Comparison of ENCODE assay signal across 16 cellular contexts in the genomic region with DNA sequence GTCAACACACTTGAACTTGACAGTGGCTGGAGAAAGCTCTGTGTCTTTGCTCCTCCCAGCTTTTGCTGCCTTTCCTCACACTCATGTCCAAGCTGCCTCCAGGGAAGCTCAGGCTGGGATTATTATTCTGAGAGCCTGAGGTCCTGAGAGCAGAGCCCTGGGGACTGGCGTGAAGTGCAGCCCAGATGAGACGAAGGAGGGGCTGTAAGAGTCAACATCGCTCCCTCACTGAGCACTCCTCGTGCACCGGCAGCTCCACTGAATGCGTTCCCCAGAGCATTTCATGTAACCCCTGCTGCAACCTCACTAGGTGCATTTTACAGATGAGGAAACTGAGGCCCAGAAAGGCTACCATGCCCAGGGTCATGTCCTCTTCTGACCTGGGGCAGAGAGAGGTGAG.
"Had no signal": no experiment of that assay in that cellular context is flagged by ENCODE, and none has a peak within 500 bp of the region (broad histone marks: within the 10 kb centered on the region; RNA-seq: fewer than 3 reads in every experiment).

No MANE protein-coding gene starts in this region.

- H3K36me3 ChIP-seq: breast epithelium, esophagus squamous epithelium, ovary, transverse colon, uterus had no signal

- H3K27me3 ChIP-seq: hepatocyte, ovary, uterus had no signal

- H3K9me3 ChIP-seq: breast epithelium, esophagus squamous epithelium, ovary, transverse colon, uterus had no signal

- H3K4me3 ChIP-seq: breast epithelium, esophagus squamous epithelium, hepatocyte, ovary, transverse colon, uterus had no signal

- DNase-seq: activated CD4-positive, alpha-beta T cell treated with anti-CD3 and anti-CD28 coated beads, Interleukin-2, amount 10 ng/mL, durations not matched to agents 7 days and 5 days; activated CD8-positive, alpha-beta T cell treated with anti-CD3 and anti-CD28 coated beads, Interleukin-2, amount 10 ng/mL, durations not matched to agents 7 days and 5 days; activated T-cell treated with anti-CD3 and anti-CD28 coated beads, Interleukin-2, amount 50 U/mL, for 4 hours; cerebellar nuclear complex; effector CD8-positive, alpha-beta T cell; esophagus squamous epithelium; naive B cell; stimulated activated CD4-positive, alpha-beta T cell treated with anti-CD3 and anti-CD28 coated beads, Interleukin-2, amount 100 ng/mL, for 24 hours; stimulated activated naive CD4-positive, alpha-beta T cell treated with Interleukin-2 at 50 U/mL for 16 hours; transverse colon; uterus had no signal

- H3K27ac Mint-ChIP-seq: activated CD4-positive, alpha-beta T cell treated with anti-CD3 and anti-CD28 coated beads, Interleukin-2, amount 10 ng/mL, durations not matched to agents 7 days and 5 days; activated CD8-positive, alpha-beta T cell treated with anti-CD3 and anti-CD28 coated beads, Interleukin-2, amount 10 ng/mL, durations not matched to agents 7 days and 5 days; activated naive CD4-positive, alpha-beta T cell treated with anti-CD3 and anti-CD28 coated beads, Interleukin-2, amount 50 U/mL, for 24 hours; dendritic cell treated with granulocyte-macrophage colony-stimulating factor and Interleukin-4, amounts not matched to agents 40 ng/mL and 50 ng/mL, for 4 days; naive B cell had no signal

- H3K27ac ChIP-seq: breast epithelium, esophagus squamous epithelium, hepatocyte, ovary, transverse colon, uterus had no signal

- H3K4me1 ChIP-seq: breast epithelium, transverse colon, uterus had no signal

- ATAC-seq: activated CD8-positive, alpha-beta T cell treated with anti-CD3 and anti-CD28 coated beads, Interleukin-2, amount 10 ng/mL, durations not matched to agents 7 days and 5 days; activated T-cell treated with anti-CD3 and anti-CD28 coated beads, Interleukin-2, amount 50 U/mL, for 4 hours had no signal

- H3K9me3 Mint-ChIP-seq: activated naive CD4-positive, alpha-beta T cell treated with anti-CD3 and anti-CD28 coated beads, Interleukin-2, amount 50 U/mL, for 24 hours; dendritic cell treated with granulocyte-macrophage colony-stimulating factor and Interleukin-4, amounts not matched to agents 40 ng/mL and 50 ng/mL, for 4 days had no signal

- H3K4me1 Mint-ChIP-seq: activated CD4-positive, alpha-beta T cell treated with anti-CD3 and anti-CD28 coated beads, Interleukin-2, amount 10 ng/mL, durations not matched to agents 7 days and 5 days; activated naive CD4-positive, alpha-beta T cell treated with anti-CD3 and anti-CD28 coated beads, Interleukin-2, amount 50 U/mL, for 24 hours; naive B cell had no signal

- H3K4me3 Mint-ChIP-seq: activated CD4-positive, alpha-beta T cell treated with anti-CD3 and anti-CD28 coated beads, Interleukin-2, amount 10 ng/mL, durations not matched to agents 7 days and 5 days; activated CD8-positive, alpha-beta T cell treated with anti-CD3 and anti-CD28 coated beads, Interleukin-2, amount 10 ng/mL, durations not matched to agents 7 days and 5 days; activated naive CD4-positive, alpha-beta T cell treated with anti-CD3 and anti-CD28 coated beads, Interleukin-2, amount 50 U/mL, for 24 hours; activated T-cell treated with anti-CD3 and anti-CD28 coated beads, Interleukin-2, amount 50 U/mL, for 4 hours; dendritic cell treated with granulocyte-macrophage colony-stimulating factor and Interleukin-4, amounts not matched to agents 40 ng/mL and 50 ng/mL, for 4 days; naive B cell had no signal

- H3K36me3 Mint-ChIP-seq: activated naive CD4-positive, alpha-beta T cell treated with anti-CD3 and anti-CD28 coated beads, Interleukin-2, amount 50 U/mL, for 24 hours had no signal
